8 cellular contexts compared by ENCODE assay signal in genomic region chr9:96327694-96328352, GRCh38. TPM values are rescaled to one million over a fixed set of nuclear protein-coding genes. Genes with fewer than 3 reads are reported as not detected.
A peak's percentile ranks its signal among the peaks of the same experiment; 100 is the strongest.
DNase-seq lines count a peak whose midpoint lies in the region; TF ChIP-seq lines count a peak whose summit lies in the region.

No MANE protein-coding gene starts in this region.

- no peak overlapping the region for H3K9ac ChIP-seq in neural cell (ENCODE audit: low read length)

- H3K4me3 ChIP-seq in GM12875 (ENCODE audit: low read depth, low read length), result no peak overlapping the region
- no peak overlapping the region for H3K4me3 ChIP-seq in fibroblast of mammary gland (ENCODE audit: control insufficient read depth, low read depth, low read length)
- no peak overlapping the region for H3K4me3 ChIP-seq in neural cell (ENCODE audit: low read length)
- H3K4me3 ChIP-seq in vagina, result no peak overlapping the region

- no peak for TF ChIP-seq EP300 in neural cell (conservative IDR thresholded peaks at IDR 0.05; ENCODE audit: poor library complexity, severe bottlenecking)

- no peak overlapping the region for H2AFZ ChIP-seq in neural cell (ENCODE audit: low read depth, low read length)

- no peaks in the 10 kb centered on the region for H3K9me2 ChIP-seq in neural cell (ENCODE audit: insufficient read depth, low read length)

- H3K79me2 ChIP-seq in neural cell (replicated peaks; ENCODE audit: insufficient read depth, low read length), result no peaks in the 10 kb centered on the region

- TF ChIP-seq POLR2A in vagina (IDR thresholded peaks at IDR 0.05), result no peak

- H3K36me3 ChIP-seq in neural cell (ENCODE audit: insufficient read depth, low read length), result no peaks in the 10 kb centered on the region
- H3K36me3 ChIP-seq in vagina, result no peaks in the 10 kb centered on the region

- H3K4me2 ChIP-seq in neural cell (ENCODE audit: low read length), result no peak overlapping the region

- H3K4me1 ChIP-seq in vagina, result no peaks in the 10 kb centered on the region

- peak; percentile 57 for DNase-seq in Ammon's horn (ENCODE audit: low spot score)
- peak; percentile 59 for DNase-seq in NCI-H2196 (lab: John Stamatoyannopoulos, UW; ENCODE audit: unreplicated experiment)
- DNase-seq in activated CD8-positive, alpha-beta memory T cell treated with anti-CD3 and anti-CD28 coated beads, Interleukin-2, amount 50 U/mL, for 1 hour (ENCODE audit: extremely low read depth), result peak; percentile 3
- DNase-seq in fibroblast of mammary gland (ENCODE audit: low read depth), result peak; percentile 68
- no peak for DNase-seq in vagina (ENCODE audit: extremely low spot score in 2 of 2)
- no peak for DNase-seq in posterior vena cava (ENCODE audit: low spot score)

- no peaks in the 10 kb centered on the region for H3K27me3 ChIP-seq in neural cell (ENCODE audit: insufficient read depth, low read depth, low read length)
- no peaks in the 10 kb centered on the region for H3K27me3 ChIP-seq in vagina

- no peaks in the 10 kb centered on the region for H4K20me1 ChIP-seq in neural cell (ENCODE audit: insufficient read depth)

- TF ChIP-seq CTCF in GM12875 (IDR thresholded peaks at IDR 0.05; ENCODE audit: borderline replicate concordance, insufficient read depth, low read depth, low read length) (peak; percentile 53; the same call in 1 of the 2 replicates), fibroblast of mammary gland (conservative IDR thresholded peaks at IDR 0.05; ENCODE audit: control insufficient read depth, insufficient read depth, low read depth, low read length) (peak; percentile 73), neural cell (IDR thresholded peaks at IDR 0.05; ENCODE audit: poor library complexity, severe bottlenecking) (peak; percentile 79), vagina (IDR thresholded peaks at IDR 0.05) (peak; percentile 35 to 89 (median 86))

- H3K9me3 ChIP-seq in neural cell (ENCODE audit: low read length), result no peaks in the 10 kb centered on the region
- H3K9me3 ChIP-seq in vagina, result no peaks in the 10 kb centered on the region

- TF ChIP-seq RAD21 in neural cell (conservative IDR thresholded peaks at IDR 0.05), result peak; percentile 75

- H3K27ac ChIP-seq in neural cell (ENCODE audit: low read length) (no peak overlapping the region), vagina (no peak overlapping the region)

- intact Hi-C loops in vagina (cut with DNase I) (no loop called here), posterior vena cava (cut with DNase I) (loop anchor here in 1 of 2 donors (10.0 kb wide), 1 partner anchor 157 kb away; no protein-coding TSS in a partner anchor)

- no peaks in the 10 kb centered on the region for H3F3A ChIP-seq in neural cell (ENCODE audit: insufficient read depth, low read length, poor library complexity, severe bottlenecking)

TF ChIP-seq in neural cell, 6 proteins besides CTCF, POLR2A, EP300 and RAD21:
- TF ChIP-seq SMC3 (conservative IDR thresholded peaks at IDR 0.05; ENCODE audit: poor library complexity) (peak; percentile 82), EZH2 (IDR thresholded peaks at IDR 0.05; ENCODE audit: borderline replicate concordance, insufficient read depth, low read length, poor library complexity, severe bottlenecking) (no peak), REST (IDR thresholded peaks at IDR 0.05; ENCODE audit: borderline replicate concordance) (no peak), TAF1 (IDR thresholded peaks at IDR 0.05; ENCODE audit: low read depth) (no peak), MXI1 (conservative IDR thresholded peaks at IDR 0.05; ENCODE audit: poor library complexity, severe bottlenecking) (no peak)

RNA-seq across cellular contexts. Expression of gene HSD17B3, which starts 25.8 kb away (rescaled TPM):
- not detected in 2 replicates for polyA plus RNA-seq in neural cell
- not detected in 2 replicates for polyA minus RNA-seq in neural cell
- total RNA-seq in vagina (not detected), posterior vena cava (under 1 TPM in 1 of 2 donors, not detected in 1; 0.86 TPM)

RNA-seq across cellular contexts. Expression of gene SLC35D2, which starts 55.7 kb away (rescaled TPM):
- 0.07 and 1.6 TPM in 2 replicates for polyA plus RNA-seq in neural cell
- polyA minus RNA-seq in neural cell, result 0.97 and 1.5 TPM in 2 replicates
- total RNA-seq in vagina (17.9 TPM), posterior vena cava (10 to 100 TPM; 13.2 to 15.7 TPM)

Comparison
In these comparisons a context has a peak if more than half of its experiments do, and no peak if none do; other contexts are left out.
1. DNase-seq: peak in Ammon's horn (single experiment), NCI-H2196 (single experiment), activated CD8-positive, alpha-beta memory T cell treated with anti-CD3 and anti-CD28 coated beads, Interleukin-2, amount 50 U/mL, for 1 hour (single experiment) and fibroblast of mammary gland (single experiment); none in vagina (0 of 2) and posterior vena cava (single experiment).
2. Peak in every context shown above with its lines, with median percentiles within 50 percentile points of each other: CTCF ChIP-seq.